8 cellular contexts compared by ENCODE assay signal in genomic region chr11:118241191-118242098, GRCh38. TPM values are rescaled to one million over a fixed set of nuclear protein-coding genes. Genes with fewer than 3 reads are reported as not detected.
DNase-seq lines count a peak whose midpoint lies in the region; ATAC-seq and TF ChIP-seq lines count a peak whose summit lies in the region.

No MANE protein-coding gene starts in this region.

- peak overlapping the region; percentile 70 for H3K27ac Mint-ChIP-seq in MCF 10A (ENCODE audit: low read depth, unreplicated experiment)

- TF ChIP-seq CTCF in MCF 10A (IDR thresholded peaks at IDR 0.05; ENCODE audit: unreplicated experiment), result no peak

- peak; percentile 83 for ATAC-seq in HG03108 (IDR thresholded peaks at IDR 0.05; ENCODE audit: unreplicated experiment)

- POLR2A ChIA-PET in MCF 10A (lab: Yijun Ruan, JAX), result interaction anchor here (0.7 to 4.9 kb wide), 8 partner anchors 10 to 51 kb away, joined by 3 to 39 read pairs (median 4); partner anchors contain the start of genes MPZL2 and MPZL3

- no TSS peak for BruUV-seq in MCF 10A (replicated peaks; lab: Mats Ljungman, UMichigan)

- H3K36me3 Mint-ChIP-seq in MCF 10A (ENCODE audit: insufficient read depth, unreplicated experiment), result peaks cover 19% of the 10 kb centered on the region

- peak overlapping the region; percentile 35 for H3K4me3 Mint-ChIP-seq in MCF 10A (ENCODE audit: unreplicated experiment)

- H3K27me3 Mint-ChIP-seq in MCF 10A (ENCODE audit: insufficient read depth, unreplicated experiment), result no peaks in the 10 kb centered on the region

- intact Hi-C loops in MCF 10A (cut with micrococcal nuclease), result no loop called here

- no peaks in the 10 kb centered on the region for H3K9me3 Mint-ChIP-seq in MCF 10A (ENCODE audit: unreplicated experiment)

- DNase-seq in NCI-H2107 treated with DMSO at 0.1 percent for 48 hours (lab: John Stamatoyannopoulos, UW; ENCODE audit: unreplicated experiment) (peak; percentile 13), NCI-H2107 (lab: John Stamatoyannopoulos, UW) (no peak), SW480 (ENCODE audit: low spot score) (peak; percentile 92), MCF 10A (ENCODE audit: unreplicated experiment) (peak; percentile 57), mucosa of gallbladder (ENCODE audit: low spot score) (peak; percentile 69), foreskin melanocyte (no peak), HCEC 1CT (no peak)

- H3K4me1 Mint-ChIP-seq in MCF 10A (ENCODE audit: insufficient read depth, unreplicated experiment), result peaks cover 25% of the 10 kb centered on the region

- CTCF ChIA-PET in MCF 10A (lab: Yijun Ruan, JAX), result interaction anchor here (0.5 to 2.3 kb wide), 7 partner anchors 11 to 50 kb away, joined by 3 to 13 read pairs (median 3); partner anchors contain the start of genes MPZL2 and MPZL3

RNA-seq across cellular contexts. Expression of gene MPZL3, which starts 10.7 kb away (rescaled TPM):
- total RNA-seq in MCF 10A (2022) (11.9 and 17.7 TPM in 2 replicates), mucosa of gallbladder (23.2 TPM)

RNA-seq across cellular contexts. Expression of gene JAML, which starts 16.6 kb away (rescaled TPM):
- total RNA-seq in MCF 10A (2022) (0.10 TPM in 1 of 2 replicates, not detected in the other), mucosa of gallbladder (12.9 TPM)

RNA-seq across cellular contexts. Expression of gene MPZL2, which starts 22.7 kb away (rescaled TPM):
- total RNA-seq in MCF 10A (2022), result 7.0 and 13.7 TPM in 2 replicates
- 72.5 TPM for total RNA-seq in mucosa of gallbladder

Comparison
In these comparisons a context has a peak if more than half of its experiments do, and no peak if none do; other contexts are left out.
1. DNase-seq: peak in NCI-H2107 treated with DMSO at 0.1 percent for 48 hours (single experiment), SW480 (single experiment), MCF 10A (single experiment) and mucosa of gallbladder (single experiment); none in NCI-H2107 (single experiment), foreskin melanocyte (single experiment) and HCEC 1CT (single experiment).
2. RNA of gene JAML, which starts 16.6 kb away (total RNA-seq): 12.9 TPM in mucosa of gallbladder (single experiment); 0.10 TPM in MCF 10A; every median in the first group is over 10 times any median in the second.